ENCODE assay signal across 17 cellular contexts in genomic region chr5:32545102-32545847, GRCh38.
"Had no signal": no experiment of that assay in that cellular context is flagged by ENCODE, and none has a peak within 500 bp of the region (broad histone marks: within the 10 kb centered on the region; RNA-seq: fewer than 3 reads in every experiment).

No MANE protein-coding gene starts in this region.

- H3K9me3 Mint-ChIP-seq: endodermal cell; stimulated activated memory B cell treated with anti-CD40 and anti-IgM and Interleukin-4, amounts not matched to agents 10 μg/mL and 1 μg/mL and 100 μg/mL, for 72 hours had no signal

- H3K27ac Mint-ChIP-seq: activated T-cell treated with anti-CD3 and anti-CD28 coated beads, Interleukin-2, amount 50 U/mL, for 24 hours; endodermal cell; stimulated activated memory B cell treated with anti-CD40 and anti-IgM and Interleukin-4, amounts not matched to agents 10 μg/mL and 1 μg/mL and 100 μg/mL, for 72 hours; T-helper 2 cell treated with Interferon-gamma antibody and Interleukin-4, amounts not matched to agents 5 μg/mL and 100 μg/mL, for 36 hours had no signal

- H3K4me1 Mint-ChIP-seq: endodermal cell had no signal

- H3K27me3 Mint-ChIP-seq: activated T-cell treated with anti-CD3 and anti-CD28 coated beads, Interleukin-2, amount 50 U/mL, for 24 hours; naive thymus-derived CD4-positive, alpha-beta T cell; stimulated activated memory B cell treated with anti-CD40 and anti-IgM and Interleukin-4, amounts not matched to agents 10 μg/mL and 1 μg/mL and 100 μg/mL, for 72 hours had no signal

- ATAC-seq: left lobe of liver; mucosa of descending colon; naive thymus-derived CD4-positive, alpha-beta T cell; stimulated activated memory B cell treated with anti-CD40 and anti-IgM and Interleukin-4, amounts not matched to agents 10 μg/mL and 1 μg/mL and 100 μg/mL, for 72 hours had no signal

- H3K27ac ChIP-seq: adrenal gland, dorsolateral prefrontal cortex, neutrophil, tibial nerve, VCaP had no signal

- H3K4me3 Mint-ChIP-seq: activated T-cell treated with anti-CD3 and anti-CD28 coated beads, Interleukin-2, amount 50 U/mL, for 24 hours; endodermal cell; naive thymus-derived CD4-positive, alpha-beta T cell; stimulated activated memory B cell treated with anti-CD40 and anti-IgM and Interleukin-4, amounts not matched to agents 10 μg/mL and 1 μg/mL and 100 μg/mL, for 72 hours; T-helper 2 cell treated with Interferon-gamma antibody and Interleukin-4, amounts not matched to agents 5 μg/mL and 100 μg/mL, for 36 hours had no signal

- H3K4me1 ChIP-seq: adrenal gland, tibial nerve had no signal

- DNase-seq: activated CD4-positive, alpha-beta T cell treated with anti-CD3 and anti-CD28 coated beads, Interleukin-2, amount 50 U/mL, for 48 hours; activated effector memory CD4-positive, alpha-beta T cell treated with Interleukin-2 at 50 U/mL for 16 hours; activated naive CD4-positive, alpha-beta T cell treated with anti-CD3 and anti-CD28 coated beads, Interleukin-2, amount 50 U/mL, for 16 hours; activated T-cell treated with anti-CD3 and anti-CD28 coated beads, Interleukin-2, amount 50 U/mL, for 24 hours; adrenal gland; endodermal cell; mammary epithelial cell; mucosa of descending colon; naive thymus-derived CD4-positive, alpha-beta T cell; stimulated activated CD4-positive, alpha-beta T cell treated with anti-CD3 and anti-CD28 coated beads, Interleukin-2, amount 100 ng/mL, for 48 hours had no signal

- H3K4me3 ChIP-seq: adrenal gland, mucosa of descending colon, tibial nerve had no signal

- H3K36me3 ChIP-seq: adrenal gland, neutrophil, tibial nerve had no signal

- H3K27me3 ChIP-seq: adrenal gland, dorsolateral prefrontal cortex, tibial nerve had no signal

- H3K9me3 ChIP-seq: adrenal gland, mucosa of descending colon, neutrophil, tibial nerve had no signal
